In the genomic region with DNA sequence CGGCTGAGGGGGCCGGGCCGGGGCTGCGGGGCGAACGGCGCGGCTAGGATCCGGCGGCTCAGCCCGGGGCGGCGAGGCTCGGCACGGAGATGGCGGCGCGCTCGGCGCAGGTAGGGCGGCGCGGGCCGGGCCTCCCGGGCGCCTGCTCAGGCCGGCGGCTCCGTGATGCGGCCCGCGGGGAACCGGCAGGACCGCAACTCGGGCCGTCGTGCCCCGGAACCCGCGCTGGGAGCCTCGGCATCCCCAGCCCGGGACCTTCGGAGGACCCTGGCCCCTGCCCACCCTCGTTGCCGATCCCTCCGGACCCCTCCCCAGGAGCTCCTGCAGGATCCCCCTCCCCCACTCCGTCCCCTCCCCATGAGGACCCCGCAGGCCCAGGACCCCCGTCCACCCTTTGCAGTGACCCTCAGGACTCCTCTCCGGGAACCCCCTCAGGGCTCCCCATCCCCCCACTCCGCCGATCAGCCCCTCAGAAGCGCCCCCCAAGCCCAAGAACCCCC, we compare ENCODE assay signal across 9 cellular contexts. TPM values are rescaled to one million over a fixed set of nuclear protein-coding genes. Genes with fewer than 3 reads are reported as not detected.
DNase-seq lines count a peak whose midpoint lies in the region; ATAC-seq and TF ChIP-seq lines count a peak whose summit lies in the region.
"Had no signal": no experiment of that assay in that cellular context is flagged by ENCODE, and none has a peak within 500 bp of the region (broad histone marks: within the 10 kb centered on the region; RNA-seq: fewer than 3 reads in every experiment).

No MANE protein-coding gene starts in this region.

- no peak overlapping the region for H3K27ac Mint-ChIP-seq in CD8-positive, alpha-beta T cell

- H3K27me3 ChIP-seq in CD8-positive, alpha-beta T cell (ENCODE audit: insufficient read depth, low read length), result no peaks in the 10 kb centered on the region
- no peaks in the 10 kb centered on the region for H3K27me3 ChIP-seq in Karpas-422 (ENCODE audit: low read length)
- H3K27me3 ChIP-seq in effector memory CD4-positive, alpha-beta T cell (replicated peaks; ENCODE audit: control insufficient read depth, insufficient read depth, low read length, poor library complexity, severe bottlenecking), result no peaks in the 10 kb centered on the region
- no peaks in the 10 kb centered on the region for H3K27me3 ChIP-seq in neural cell (ENCODE audit: insufficient read depth, low read depth, low read length)

- H3K4me3 Mint-ChIP-seq in CD8-positive, alpha-beta T cell, result peak overlapping the region; percentile 80

- peak overlapping the region; percentile 79 for H3K9ac ChIP-seq in Karpas-422 (ENCODE audit: low read length)
- H3K9ac ChIP-seq in neural cell (ENCODE audit: low read length), result peak overlapping the region; percentile 85

- CTCF ChIA-PET in CD8-positive, alpha-beta T cell (lab: Charles Lee), result interaction anchor here (1.3 kb wide), 1 partner anchor 39 kb away, joined by 4 read pairs; no protein-coding TSS in a partner anchor

- peaks cover 2% of the 10 kb centered on the region for H3K36me3 Mint-ChIP-seq in CD8-positive, alpha-beta T cell

- no peaks in the 10 kb centered on the region for H3K27me3 Mint-ChIP-seq in CD8-positive, alpha-beta T cell (ENCODE audit: low read depth)

- H2AFZ ChIP-seq in Karpas-422 (ENCODE audit: low read length) (no peak overlapping the region), neural cell (ENCODE audit: low read depth, low read length) (no peak overlapping the region)

- peaks cover 16% of the 10 kb centered on the region for H3K4me1 Mint-ChIP-seq in CD8-positive, alpha-beta T cell (ENCODE audit: low read depth)

- DNase-seq in CD8-positive, alpha-beta T cell, result peak in 1 of 7 experiments; percentile 32
- DNase-seq in Karpas-422, result no peak
- DNase-seq in effector memory CD4-positive, alpha-beta T cell, result no peak
- no peak for DNase-seq in posterior vena cava (ENCODE audit: low spot score)
- no peak for DNase-seq in middle frontal gyrus (ENCODE audit: extremely low spot score, low spot score)

- no peaks in the 10 kb centered on the region for H3K36me3 ChIP-seq in CD8-positive, alpha-beta T cell (ENCODE audit: insufficient read depth, low read length)
- H3K36me3 ChIP-seq in Karpas-422 (ENCODE audit: insufficient read depth, low read length) (no peaks in the 10 kb centered on the region), neural cell (ENCODE audit: insufficient read depth, low read length) (no peaks in the 10 kb centered on the region)
- no peaks in the 10 kb centered on the region for H3K36me3 ChIP-seq in effector memory CD4-positive, alpha-beta T cell (ENCODE audit: control insufficient read depth, insufficient read depth, low read length)

- H3K9me2 ChIP-seq in Karpas-422 (replicated peaks; ENCODE audit: insufficient read depth, low read length) (no peaks in the 10 kb centered on the region), neural cell (ENCODE audit: insufficient read depth, low read length) (no peaks in the 10 kb centered on the region)

- H3K4me1 ChIP-seq in CD8-positive, alpha-beta T cell (ENCODE audit: insufficient read depth, low read length), result peaks cover 13% of the 10 kb centered on the region
- peaks cover 6% of the 10 kb centered on the region for H3K4me1 ChIP-seq in Karpas-422 (ENCODE audit: low read length)
- peaks cover 16% of the 10 kb centered on the region for H3K4me1 ChIP-seq in effector memory CD4-positive, alpha-beta T cell (ENCODE audit: control insufficient read depth, insufficient read depth, low read length, poor library complexity, severe bottlenecking)

- H3F3A ChIP-seq in neural cell (ENCODE audit: insufficient read depth, low read length, poor library complexity, severe bottlenecking), result no peaks in the 10 kb centered on the region

- peak overlapping the region; percentile 33 for H3K4me3 ChIP-seq in CD8-positive, alpha-beta T cell (ENCODE audit: low read depth, low read length)
- peak overlapping the region; percentile 72 for H3K4me3 ChIP-seq in Karpas-422 (ENCODE audit: low read length)
- peak overlapping the region; percentile 58 for H3K4me3 ChIP-seq in effector memory CD4-positive, alpha-beta T cell (ENCODE audit: insufficient read depth, low read depth, low read length, poor library complexity, severe bottlenecking)
- peak overlapping the region; percentile 74 for H3K4me3 ChIP-seq in neural cell (ENCODE audit: low read length)

- no peak for TF ChIP-seq CTCF in CD8-positive, alpha-beta T cell (IDR thresholded peaks at IDR 0.05)
- no peak for TF ChIP-seq CTCF in neural cell (IDR thresholded peaks at IDR 0.05; ENCODE audit: poor library complexity, severe bottlenecking)

- H3K79me2 ChIP-seq in Karpas-422 (ENCODE audit: low read length), result no peaks in the 10 kb centered on the region
- peaks cover 16% of the 10 kb centered on the region for H3K79me2 ChIP-seq in neural cell (replicated peaks; ENCODE audit: insufficient read depth, low read length)

- no peak overlapping the region for H3K27ac ChIP-seq in CD8-positive, alpha-beta T cell (ENCODE audit: low read depth, low read length)
- H3K27ac ChIP-seq in Karpas-422 (ENCODE audit: low read length), result no peak overlapping the region
- no peak overlapping the region for H3K27ac ChIP-seq in effector memory CD4-positive, alpha-beta T cell (ENCODE audit: insufficient read depth, low read length, poor library complexity, severe bottlenecking)
- no peak overlapping the region for H3K27ac ChIP-seq in neural cell (ENCODE audit: low read length)

- POLR2A ChIA-PET in CD8-positive, alpha-beta T cell (lab: Charles Lee), result no interaction called here

- ATAC-seq in CD8-positive, alpha-beta T cell, result no peak
- ATAC-seq in HG02885 (IDR thresholded peaks at IDR 0.05; ENCODE audit: poor library complexity, unreplicated experiment) (no peak), HG03025 (IDR thresholded peaks at IDR 0.05; ENCODE audit: low FRiP score, unreplicated experiment) (no peak)

- no peaks in the 10 kb centered on the region for H3K9me3 ChIP-seq in CD8-positive, alpha-beta T cell (ENCODE audit: low read length)
- H3K9me3 ChIP-seq in Karpas-422 (ENCODE audit: low read length) (no peaks in the 10 kb centered on the region), neural cell (ENCODE audit: low read length) (no peaks in the 10 kb centered on the region)
- no peaks in the 10 kb centered on the region for H3K9me3 ChIP-seq in effector memory CD4-positive, alpha-beta T cell (ENCODE audit: control insufficient read depth, low read length)

- H3K9me3 Mint-ChIP-seq in CD8-positive, alpha-beta T cell, result no peaks in the 10 kb centered on the region

- peaks cover 7% of the 10 kb centered on the region; the same call in 1 of the 2 replicates for H4K20me1 ChIP-seq in Karpas-422 (ENCODE audit: insufficient read depth, low read depth, low read length)
- no peaks in the 10 kb centered on the region for H4K20me1 ChIP-seq in neural cell (ENCODE audit: insufficient read depth)

- H3K4me2 ChIP-seq in Karpas-422 (ENCODE audit: low read depth, low read length, poor library complexity, severe bottlenecking), result peak overlapping the region; percentile 69
- peak overlapping the region; percentile 55 for H3K4me2 ChIP-seq in neural cell (ENCODE audit: low read length)

- TF ChIP-seq EP300 in neural cell (conservative IDR thresholded peaks at IDR 0.05; ENCODE audit: poor library complexity, severe bottlenecking), result no peak

- TF ChIP-seq RAD21 in neural cell (conservative IDR thresholded peaks at IDR 0.05), result no peak

- intact Hi-C loops in CD8-positive, alpha-beta T cell (cut with DNase I, micrococcal nuclease), result loop anchor here (1.0 kb wide), 3 partner anchors 32 to 90 kb away; a partner anchor contains a TSS
- intact Hi-C loops in posterior vena cava (cut with DNase I), result loop anchor here in 1 of 2 donors (1.0 kb wide), 1 partner anchor 44 kb away; a partner anchor contains a TSS

TF ChIP-seq in neural cell, 6 proteins besides CTCF, POLR2A, EP300 and RAD21 (continues in another document):
- TF ChIP-seq POLR2AphosphoS5 (IDR thresholded peaks at IDR 0.05), result no peak
- TF ChIP-seq, protein P1, sequence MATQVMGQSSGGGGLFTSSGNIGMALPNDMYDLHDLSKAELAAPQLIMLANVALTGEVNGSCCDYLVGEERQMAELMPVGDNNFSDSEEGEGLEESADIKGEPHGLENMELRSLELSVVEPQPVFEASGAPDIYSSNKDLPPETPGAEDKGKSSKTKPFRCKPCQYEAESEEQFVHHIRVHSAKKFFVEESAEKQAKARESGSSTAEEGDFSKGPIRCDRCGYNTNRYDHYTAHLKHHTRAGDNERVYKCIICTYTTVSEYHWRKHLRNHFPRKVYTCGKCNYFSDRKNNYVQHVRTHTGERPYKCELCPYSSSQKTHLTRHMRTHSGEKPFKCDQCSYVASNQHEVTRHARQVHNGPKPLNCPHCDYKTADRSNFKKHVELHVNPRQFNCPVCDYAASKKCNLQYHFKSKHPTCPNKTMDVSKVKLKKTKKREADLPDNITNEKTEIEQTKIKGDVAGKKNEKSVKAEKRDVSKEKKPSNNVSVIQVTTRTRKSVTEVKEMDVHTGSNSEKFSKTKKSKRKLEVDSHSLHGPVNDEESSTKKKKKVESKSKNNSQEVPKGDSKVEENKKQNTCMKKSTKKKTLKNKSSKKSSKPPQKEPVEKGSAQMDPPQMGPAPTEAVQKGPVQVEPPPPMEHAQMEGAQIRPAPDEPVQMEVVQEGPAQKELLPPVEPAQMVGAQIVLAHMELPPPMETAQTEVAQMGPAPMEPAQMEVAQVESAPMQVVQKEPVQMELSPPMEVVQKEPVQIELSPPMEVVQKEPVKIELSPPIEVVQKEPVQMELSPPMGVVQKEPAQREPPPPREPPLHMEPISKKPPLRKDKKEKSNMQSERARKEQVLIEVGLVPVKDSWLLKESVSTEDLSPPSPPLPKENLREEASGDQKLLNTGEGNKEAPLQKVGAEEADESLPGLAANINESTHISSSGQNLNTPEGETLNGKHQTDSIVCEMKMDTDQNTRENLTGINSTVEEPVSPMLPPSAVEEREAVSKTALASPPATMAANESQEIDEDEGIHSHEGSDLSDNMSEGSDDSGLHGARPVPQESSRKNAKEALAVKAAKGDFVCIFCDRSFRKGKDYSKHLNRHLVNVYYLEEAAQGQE (IDR thresholded peaks at IDR 0.05; ENCODE audit: borderline replicate concordance), result no peak
- no peak for TF ChIP-seq TAF1 (IDR thresholded peaks at IDR 0.05; ENCODE audit: low read depth)
- TF ChIP-seq MXI1 (conservative IDR thresholded peaks at IDR 0.05; ENCODE audit: poor library complexity, severe bottlenecking), result no peak
- no peak for TF ChIP-seq SMC3 (conservative IDR thresholded peaks at IDR 0.05; ENCODE audit: poor library complexity)

RNA-seq across cellular contexts. Expression of a gene that starts 0.3 kb away (rescaled TPM):
- total RNA-seq in CD8-positive, alpha-beta T cell, result 1 to 10 TPM; 4.1 to 4.2 TPM
- total RNA-seq in Karpas-422 (2014; rRNA removed; shearing (Covaris generic); ENCODE audit: low replicate concordance), result 6.0 and 8.9 TPM in 2 replicates
- polyA plus RNA-seq in neural cell, result 50.6 and 65.1 TPM in 2 replicates
- 57.8 and 70.4 TPM in 2 replicates for polyA minus RNA-seq in neural cell
- total RNA-seq in posterior vena cava, result 10 to 100 TPM; 14.9 to 16.0 TPM

RNA-seq across cellular contexts. Expression of a gene that starts 43.9 kb away (rescaled TPM):
- total RNA-seq in CD8-positive, alpha-beta T cell, result under 1 TPM; 0.19 to 0.47 TPM
- total RNA-seq in Karpas-422 (2014; rRNA removed; shearing (Covaris generic); ENCODE audit: low replicate concordance), result not detected in 2 replicates
- polyA plus RNA-seq in neural cell, result 2.5 and 2.7 TPM in 2 replicates
- 5.4 and 6.6 TPM in 2 replicates for polyA minus RNA-seq in neural cell
- total RNA-seq in posterior vena cava, result under 1 TPM; 0.09 to 0.14 TPM

RNA-seq across cellular contexts. Expression of a gene that starts 58.0 kb away (rescaled TPM):
- total RNA-seq in CD8-positive, alpha-beta T cell, result not detected
- not detected in 2 replicates for total RNA-seq in Karpas-422 (2014; rRNA removed; shearing (Covaris generic); ENCODE audit: low replicate concordance)
- polyA plus RNA-seq in neural cell, result not detected in 2 replicates
- polyA minus RNA-seq in neural cell, result not detected in 2 replicates
- not detected for total RNA-seq in posterior vena cava
- total RNA-seq: T-helper 2 cell treated with Interferon-gamma antibody and Interleukin-4, amounts not matched to agents 100 ng/mL and 5 ng/mL, for 36 hours had no signal
